ENCODE assay signal across 12 cellular contexts in the genomic region with DNA sequence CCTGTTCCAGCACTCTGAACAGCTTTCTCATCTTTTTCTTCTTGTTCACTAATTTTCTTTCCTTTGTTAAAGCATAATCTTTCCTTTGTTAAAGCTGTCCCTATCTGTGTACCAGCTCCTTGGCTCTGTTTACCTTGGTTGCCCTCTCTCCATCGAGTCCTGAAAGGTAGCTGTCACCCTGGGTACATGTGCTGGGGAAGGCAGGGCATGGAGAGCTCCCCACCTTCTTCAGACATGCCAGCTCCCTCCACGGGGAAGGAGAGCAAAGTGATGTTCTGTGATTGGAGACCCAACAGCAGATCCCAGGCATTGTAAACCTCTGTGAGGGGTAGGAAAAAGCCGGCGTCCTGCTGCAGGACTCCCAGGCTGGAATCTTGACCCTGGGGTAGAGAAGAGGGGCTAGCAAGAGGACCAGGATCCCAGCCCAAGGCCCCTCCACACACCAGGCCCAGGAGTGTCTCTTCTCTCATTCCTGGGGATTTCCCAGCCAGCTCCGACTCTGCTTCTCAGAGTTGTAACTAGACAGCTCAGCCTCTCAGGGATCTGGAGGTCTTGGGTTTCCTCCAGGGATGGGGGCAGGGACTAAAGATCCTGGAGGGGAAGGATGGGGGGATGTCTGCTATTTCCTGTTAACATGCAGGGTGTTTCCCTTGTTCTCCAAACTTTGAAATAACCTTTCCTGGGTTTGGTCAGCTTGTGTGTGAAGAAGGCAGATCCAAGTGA. TPM values are rescaled to one million over a fixed set of nuclear protein-coding genes. Genes with fewer than 3 reads are reported as not detected.
A peak's percentile ranks its signal among the peaks of the same experiment; 100 is the strongest.
DNase-seq lines count a peak whose midpoint lies in the region; ATAC-seq and TF ChIP-seq lines count a peak whose summit lies in the region.
"Had no signal": no experiment of that assay in that cellular context is flagged by ENCODE, and none has a peak within 500 bp of the region (broad histone marks: within the 10 kb centered on the region; RNA-seq: fewer than 3 reads in every experiment).

No MANE protein-coding gene starts in this region.

- no peaks in the 10 kb centered on the region for H3K9me3 Mint-ChIP-seq in activated naive CD4-positive, alpha-beta T cell treated with anti-CD3 and anti-CD28 coated beads for 36 hours
- no peaks in the 10 kb centered on the region for H3K9me3 Mint-ChIP-seq in activated naive CD4-positive, alpha-beta T cell treated with anti-CD3 and anti-CD28 coated beads, Interleukin-2, amount 10 ng/mL, durations not matched to agents 7 days and 5 days
- H3K9me3 Mint-ChIP-seq: activated B cell treated with CpG ODN at 0.5 μM for 24 hours had no signal

- intact Hi-C loops in activated naive CD4-positive, alpha-beta T cell treated with anti-CD3 and anti-CD28 coated beads for 36 hours (cut with micrococcal nuclease) = loop anchor here (5.0 kb wide), 1 partner anchor 490 kb away; no protein-coding TSS in a partner anchor

- no peaks in the 10 kb centered on the region for H3K27me3 ChIP-seq in adipocyte (replicated peaks; ENCODE audit: control insufficient read depth, insufficient read depth, low read length)
- H3K27me3 ChIP-seq in hepatocyte = no peaks in the 10 kb centered on the region
- H3K27me3 ChIP-seq: foreskin keratinocyte had no signal

- H3K27ac ChIP-seq in hepatocyte (peak overlapping the region; percentile 20), substantia nigra (ENCODE audit: low read depth, low read length, poor library complexity, severe bottlenecking) (peak overlapping the region; percentile 96)
- H3K27ac ChIP-seq: foreskin keratinocyte had no signal

- H4K20me1 ChIP-seq in hepatocyte (ENCODE audit: insufficient read depth, poor library complexity, severe bottlenecking) = no peaks in the 10 kb centered on the region

- H3K4me3 Mint-ChIP-seq in activated naive CD4-positive, alpha-beta T cell treated with anti-CD3 and anti-CD28 coated beads for 36 hours = no peak overlapping the region
- no peak overlapping the region for H3K4me3 Mint-ChIP-seq in activated naive CD4-positive, alpha-beta T cell treated with anti-CD3 and anti-CD28 coated beads, Interleukin-2, amount 10 ng/mL, durations not matched to agents 7 days and 5 days
- H3K4me3 Mint-ChIP-seq: activated B cell treated with CpG ODN at 0.5 μM for 24 hours had no signal

- H3K36me3 ChIP-seq in adipocyte (ENCODE audit: control insufficient read depth, insufficient read depth, low read length, severe bottlenecking) = no peaks in the 10 kb centered on the region
- no peaks in the 10 kb centered on the region for H3K36me3 ChIP-seq in hepatocyte (replicated peaks; ENCODE audit: insufficient read depth, low read depth)

- H3K79me2 ChIP-seq in hepatocyte = no peaks in the 10 kb centered on the region

- H3K4me2 ChIP-seq in hepatocyte = no peak overlapping the region

- H3K4me1 ChIP-seq in adipocyte (ENCODE audit: control insufficient read depth, insufficient read depth, low read length) = peaks cover 34% of the 10 kb centered on the region
- peaks cover 10% of the 10 kb centered on the region for H3K4me1 ChIP-seq in hepatocyte (ENCODE audit: insufficient read depth)

- H3K9me3 ChIP-seq in adipocyte (ENCODE audit: control insufficient read depth, low read length) (no peaks in the 10 kb centered on the region), hepatocyte (ENCODE audit: low read depth) (no peaks in the 10 kb centered on the region)

- H3K27ac Mint-ChIP-seq in activated naive CD4-positive, alpha-beta T cell treated with anti-CD3 and anti-CD28 coated beads for 36 hours = peak overlapping the region; percentile 8
- no peak overlapping the region for H3K27ac Mint-ChIP-seq in activated naive CD4-positive, alpha-beta T cell treated with anti-CD3 and anti-CD28 coated beads, Interleukin-2, amount 10 ng/mL, durations not matched to agents 7 days and 5 days
- H3K27ac Mint-ChIP-seq: activated B cell treated with CpG ODN at 0.5 μM for 24 hours had no signal

- peaks cover 34% of the 10 kb centered on the region for H3K4me1 Mint-ChIP-seq in activated naive CD4-positive, alpha-beta T cell treated with anti-CD3 and anti-CD28 coated beads for 36 hours (ENCODE audit: low read depth)
- peaks cover 13% of the 10 kb centered on the region for H3K4me1 Mint-ChIP-seq in activated naive CD4-positive, alpha-beta T cell treated with anti-CD3 and anti-CD28 coated beads, Interleukin-2, amount 10 ng/mL, durations not matched to agents 7 days and 5 days

- no peak for TF ChIP-seq CTCF in hepatocyte (IDR thresholded peaks at IDR 0.05; ENCODE audit: poor library complexity)

- H3K27me3 Mint-ChIP-seq in activated naive CD4-positive, alpha-beta T cell treated with anti-CD3 and anti-CD28 coated beads for 36 hours (ENCODE audit: low read depth) = no peaks in the 10 kb centered on the region
- peaks cover 27% of the 10 kb centered on the region for H3K27me3 Mint-ChIP-seq in activated naive CD4-positive, alpha-beta T cell treated with anti-CD3 and anti-CD28 coated beads, Interleukin-2, amount 10 ng/mL, durations not matched to agents 7 days and 5 days

- 54% methylated on average over 5 of the region's 5 CpGs for WGBS in hepatocyte (ENCODE audit: low lambda C conversion rate, missing lambda C conversion rate)

- no peak overlapping the region for H2AFZ ChIP-seq in hepatocyte

- no peaks in the 10 kb centered on the region for H3K9me2 ChIP-seq in hepatocyte (replicated peaks; ENCODE audit: insufficient read depth)

- peaks cover 24% of the 10 kb centered on the region for H3K36me3 Mint-ChIP-seq in activated naive CD4-positive, alpha-beta T cell treated with anti-CD3 and anti-CD28 coated beads for 36 hours (ENCODE audit: low read depth)
- H3K36me3 Mint-ChIP-seq in activated naive CD4-positive, alpha-beta T cell treated with anti-CD3 and anti-CD28 coated beads, Interleukin-2, amount 10 ng/mL, durations not matched to agents 7 days and 5 days = no peaks in the 10 kb centered on the region

- no peak overlapping the region for H3K9ac ChIP-seq in adipocyte (ENCODE audit: low read length)

- DNase-seq in activated naive CD4-positive, alpha-beta T cell treated with anti-CD3 and anti-CD28 coated beads for 36 hours = no peak
- DNase-seq in activated naive CD4-positive, alpha-beta T cell treated with anti-CD3 and anti-CD28 coated beads, Interleukin-2, amount 10 ng/mL, durations not matched to agents 7 days and 5 days = no peak
- peak; percentile 62 for DNase-seq in adipocyte (ENCODE audit: low read depth)
- DNase-seq in hepatocyte (ENCODE audit: low spot score) = peak; percentile 44
- DNase-seq in substantia nigra (lab: John Stamatoyannopoulos, UW) = no peak
- DNase-seq in NCI-H1105 (lab: John Stamatoyannopoulos, UW) = no peak
- DNase-seq in NCI-H2107 (lab: John Stamatoyannopoulos, UW) = no peak
- DNase-seq: activated B cell treated with CpG ODN at 0.5 μM for 24 hours; DMS79; stimulated activated CD4-positive, alpha-beta T cell treated with anti-CD3 and anti-CD28 coated beads, Interleukin-4, amount 100 ng/mL, for 1 hour had no signal

- ATAC-seq in HG03280 (IDR thresholded peaks at IDR 0.05; ENCODE audit: unreplicated experiment) = no peak
- ATAC-seq: foreskin keratinocyte had no signal

- H3K4me3 ChIP-seq in adipocyte (ENCODE audit: low read length) = no peak overlapping the region
- no peak overlapping the region for H3K4me3 ChIP-seq in hepatocyte

- CTCF ChIA-PET in activated naive CD4-positive, alpha-beta T cell treated with anti-CD3 and anti-CD28 coated beads for 36 hours (lab: Charles Lee) = interaction anchor here (0.9 to 13.8 kb wide), 11 partner anchors 8 to 224 kb away, joined by 3 to 277 read pairs (median 4); a partner anchor contains a TSS
- CTCF ChIA-PET in activated naive CD4-positive, alpha-beta T cell treated with anti-CD3 and anti-CD28 coated beads, Interleukin-2, amount 10 ng/mL, durations not matched to agents 7 days and 5 days (lab: Charles Lee) = interaction anchor here (0.9 to 5.6 kb wide), 9 partner anchors 8 to 137 kb away, joined by 3 to 31 read pairs (median 3); a partner anchor contains a TSS

RNA-seq across cellular contexts. Expression of a gene that starts 34.4 kb away (rescaled TPM):
- total RNA-seq in activated naive CD4-positive, alpha-beta T cell treated with anti-CD3 and anti-CD28 coated beads for 36 hours = 10 to 100 TPM; 42.5 to 44.8 TPM
- total RNA-seq in hepatocyte = 2.4 and 2.5 TPM in 2 replicates
- polyA plus RNA-seq in hepatocyte = 1.7 and 2.9 TPM in 2 replicates

RNA-seq across cellular contexts. Expression of a gene that starts 50.6 kb away (rescaled TPM):
- total RNA-seq in activated naive CD4-positive, alpha-beta T cell treated with anti-CD3 and anti-CD28 coated beads for 36 hours = 10 to 100 TPM; 10.9 to 11.5 TPM
- 8.5 and 11.0 TPM in 2 replicates for total RNA-seq in hepatocyte
- 7.7 and 8.4 TPM in 2 replicates for polyA plus RNA-seq in hepatocyte

RNA-seq across cellular contexts. Expression of a gene that starts 59.4 kb away (rescaled TPM):
- 10 to 100 TPM; 11.2 to 12.2 TPM for total RNA-seq in activated naive CD4-positive, alpha-beta T cell treated with anti-CD3 and anti-CD28 coated beads for 36 hours
- total RNA-seq in hepatocyte = 12.6 and 13.4 TPM in 2 replicates
- polyA plus RNA-seq in hepatocyte = 20.7 and 22.5 TPM in 2 replicates

Comparison
In these comparisons a context has a peak if more than half of its experiments do, and no peak if none do; other contexts are left out.
1. DNase-seq: peak in adipocyte (single experiment) and hepatocyte (single experiment); none in activated naive CD4-positive, alpha-beta T cell treated with anti-CD3 and anti-CD28 coated beads for 36 hours (single experiment), activated naive CD4-positive, alpha-beta T cell treated with anti-CD3 and anti-CD28 coated beads, Interleukin-2, amount 10 ng/mL, durations not matched to agents 7 days and 5 days (single experiment), substantia nigra (0 of 49), NCI-H1105 (single experiment) and NCI-H2107 (single experiment).
2. RNA of a gene that starts 34.4 kb away (total RNA-seq): 42.5 to 44.8 TPM in activated naive CD4-positive, alpha-beta T cell treated with anti-CD3 and anti-CD28 coated beads for 36 hours; 2.4 to 2.5 TPM in hepatocyte; every median in the first group is over 10 times any median in the second.